Comparison of ENCODE assay signal across 30 cellular contexts in the genomic region with DNA sequence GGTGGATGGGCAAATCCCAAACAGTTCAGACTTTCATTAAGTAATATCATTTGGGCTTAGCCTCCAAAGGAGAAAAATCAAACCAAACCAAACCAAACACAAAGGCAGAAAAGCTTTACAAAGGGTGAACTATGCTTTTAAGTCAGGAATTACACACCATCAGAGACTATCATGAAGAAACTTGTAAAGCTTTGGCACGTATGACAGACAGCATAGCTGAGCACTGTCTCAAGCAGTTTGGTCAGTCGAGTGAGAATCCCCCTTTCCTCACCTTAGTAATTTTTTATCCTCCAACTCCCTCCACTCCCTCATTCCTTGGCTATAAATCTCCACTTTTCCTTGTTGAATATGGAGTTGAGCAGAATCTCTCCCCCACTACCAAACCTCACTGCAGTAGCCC.
"Had no signal": no experiment of that assay in that cellular context is flagged by ENCODE, and none has a peak within 500 bp of the region (broad histone marks: within the 10 kb centered on the region; RNA-seq: fewer than 3 reads in every experiment).

No MANE protein-coding gene starts in this region.

- DNase-seq: activated CD4-positive, alpha-beta memory T cell treated with anti-CD3 and anti-CD28 coated beads for 36 hours; activated CD4-positive, alpha-beta T cell treated with anti-CD3 and anti-CD28 coated beads for 36 hours; activated CD4-positive, alpha-beta T cell treated with anti-CD3 and anti-CD28 coated beads, Interleukin-2, amount 10 ng/mL, durations not matched to agents 24 days and 14 days; activated CD4-positive, CD25-positive, alpha-beta regulatory T cell; activated CD4-positive, CD25-positive, alpha-beta regulatory T cell treated with anti-CD3 and anti-CD28 coated beads, Interleukin-2, amount 50 U/mL, for 72 hours; activated CD8-positive, alpha-beta memory T cell treated with anti-CD3 and anti-CD28 coated beads, Interleukin-2, amount 10 ng/mL, durations not matched to agents 7 days and 5 days; activated CD8-positive, alpha-beta memory T cell treated with anti-CD3 and anti-CD28 coated beads, Interleukin-2, amount 50 U/mL, for 4 hours; activated CD8-positive, alpha-beta T cell treated with anti-CD3 and anti-CD28 coated beads, Interleukin-2, amount 10 ng/mL, durations not matched to agents 7 days and 5 days; activated effector memory CD4-positive, alpha-beta T cell treated with anti-CD3 and anti-CD28 coated beads, Interleukin-2, amount 50 U/mL, for 16 hours; activated naive CD4-positive, alpha-beta T cell treated with anti-CD3 and anti-CD28 coated beads for 36 hours; activated naive CD8-positive, alpha-beta T cell treated with anti-CD3 and anti-CD28 coated beads for 36 hours; activated naive CD8-positive, alpha-beta T cell treated with anti-CD3 and anti-CD28 coated beads, Interleukin-2, amount 50 U/mL, for 24 hours; activated T-cell treated with anti-CD3 and anti-CD28 coated beads, Interleukin-2, amount 50 U/mL, for 1 hour; activated T-cell treated with anti-CD3 and anti-CD28 coated beads, Interleukin-2, amount 50 U/mL, for 48 hours; adrenal gland; amygdala; aorta; body of pancreas; central memory CD4-positive, alpha-beta T cell; dorsolateral prefrontal cortex; effector memory CD4-positive, alpha-beta T cell; endodermal cell; erythroblast; foreskin melanocyte; heart right ventricle; T-helper 1 cell had no signal

- H3K4me3 ChIP-seq: adrenal gland, body of pancreas, cardiac muscle cell, coronary artery, dorsolateral prefrontal cortex, esophagus muscularis mucosa, gastroesophageal sphincter, heart right ventricle had no signal

- H3K27me3 ChIP-seq: adrenal gland, body of pancreas, cardiac muscle cell, dorsolateral prefrontal cortex, esophagus muscularis mucosa, gastroesophageal sphincter, heart right ventricle had no signal

- H3K9me3 ChIP-seq: adrenal gland, body of pancreas, esophagus muscularis mucosa, gastroesophageal sphincter, heart right ventricle had no signal

- H3K4me1 ChIP-seq: adrenal gland, body of pancreas, heart right ventricle had no signal

- ATAC-seq: activated CD4-positive, alpha-beta T cell treated with anti-CD3 and anti-CD28 coated beads for 36 hours; activated CD8-positive, alpha-beta memory T cell treated with anti-CD3 and anti-CD28 coated beads, Interleukin-2, amount 10 ng/mL, durations not matched to agents 7 days and 5 days; activated CD8-positive, alpha-beta T cell treated with anti-CD3 and anti-CD28 coated beads, Interleukin-2, amount 10 ng/mL, durations not matched to agents 7 days and 5 days; activated naive CD8-positive, alpha-beta T cell treated with anti-CD3 and anti-CD28 coated beads, Interleukin-2, amount 50 U/mL, for 24 hours; body of pancreas; gastroesophageal sphincter; heart right ventricle had no signal

- H3K27ac ChIP-seq: adrenal gland, body of pancreas, cardiac muscle cell, coronary artery, dorsolateral prefrontal cortex, esophagus muscularis mucosa, gastroesophageal sphincter, heart right ventricle had no signal

- H3K36me3 ChIP-seq: adrenal gland, cardiac muscle cell had no signal
